Comparison of ENCODE assay signal across 30 cellular contexts in genomic region chr1:116821763-116822162, GRCh38.
"Had no signal": no experiment of that assay in that cellular context is flagged by ENCODE, and none has a peak within 500 bp of the region (broad histone marks: within the 10 kb centered on the region; RNA-seq: fewer than 3 reads in every experiment).

No MANE protein-coding gene starts in this region.

- H3K4me3 ChIP-seq: left lung, lower lobe of right lung, neural progenitor cell, psoas muscle, right atrium auricular region, right lobe of liver, smooth muscle cell, tibial nerve, uterus had no signal

- DNase-seq: kidney glomerular epithelial cell; left colon; left lung; lower lobe of right lung; mammary epithelial cell; mesendoderm; naive B cell; natural killer cell; nephron progenitor cell; occipital lobe; psoas muscle; right lobe of liver; stimulated activated CD4-positive, alpha-beta T cell treated with anti-CD3 and anti-CD28 coated beads, Interleukin-1b, Interleukin-23, amount 100 ng/mL, for 48 hours; stimulated activated CD4-positive, alpha-beta T cell treated with anti-CD3 and anti-CD28 coated beads, Interleukin-2, amount 100 ng/mL, for 48 hours; stimulated activated CD4-positive, alpha-beta T cell treated with anti-CD3 and anti-CD28 coated beads, Interleukin-4, amount 100 ng/mL, for 4 hours; stimulated activated CD8-positive, alpha-beta memory T cell treated with anti-CD3 and anti-CD28 coated beads, Interleukin-4, amount 100 ng/mL, for 48 hours; stimulated activated naive CD4-positive, alpha-beta T cell treated with Interleukin-2 at 50 U/mL for 16 hours; stimulated activated naive CD8-positive, alpha-beta T cell treated with anti-CD3 and anti-CD28 coated beads, Interleukin-15, amount 100 ng/mL, for 72 hours; substantia nigra; uterus had no signal

- H3K9me3 ChIP-seq: left lung, lower lobe of right lung, neutrophil, psoas muscle, right atrium auricular region, right lobe of liver, tibial nerve, uterus had no signal

- H3K4me2 ChIP-seq: neural progenitor cell, smooth muscle cell had no signal

- H3K36me3 Mint-ChIP-seq: mesothelial cell of epicardium; naive B cell; natural killer cell; neural progenitor cell; stimulated activated memory B cell treated with anti-CD40 and anti-IgM and Interleukin-4, amounts not matched to agents 10 μg/mL and 1 μg/mL and 100 μg/mL, for 72 hours; type B pancreatic cell had no signal

- H2AFZ ChIP-seq: neural progenitor cell, parathyroid adenoma had no signal

- H3K27me3 Mint-ChIP-seq: stimulated activated memory B cell treated with anti-CD40 and anti-IgM and Interleukin-4, amounts not matched to agents 10 μg/mL and 1 μg/mL and 100 μg/mL, for 72 hours; stimulated activated naive CD8-positive, alpha-beta T cell treated with anti-CD3 and anti-CD28 coated beads, Interleukin-15, amount 100 ng/mL, for 72 hours; type B pancreatic cell had no signal

- H3K27ac Mint-ChIP-seq: mesothelial cell of epicardium; natural killer cell; nephron progenitor cell; neural progenitor cell; stimulated activated memory B cell treated with anti-CD40 and anti-IgM and Interleukin-4, amounts not matched to agents 10 μg/mL and 1 μg/mL and 100 μg/mL, for 72 hours; stimulated activated naive CD8-positive, alpha-beta T cell treated with anti-CD3 and anti-CD28 coated beads, Interleukin-15, amount 100 ng/mL, for 72 hours; type B pancreatic cell had no signal

- H3K27me3 ChIP-seq: left lung, neural progenitor cell, neutrophil, right atrium auricular region, right lobe of liver, tibial nerve, uterus had no signal

- ATAC-seq: left colon; left lung; lower lobe of right lung; natural killer cell; psoas muscle; right lobe of liver; stimulated activated memory B cell treated with anti-CD40 and anti-IgM and Interleukin-4, amounts not matched to agents 10 μg/mL and 1 μg/mL and 100 μg/mL, for 72 hours; stimulated activated naive CD8-positive, alpha-beta T cell treated with anti-CD3 and anti-CD28 coated beads, Interleukin-15, amount 100 ng/mL, for 72 hours had no signal

- H3K4me3 Mint-ChIP-seq: mesothelial cell of epicardium; naive B cell; natural killer cell; nephron progenitor cell; neural progenitor cell; stimulated activated memory B cell treated with anti-CD40 and anti-IgM and Interleukin-4, amounts not matched to agents 10 μg/mL and 1 μg/mL and 100 μg/mL, for 72 hours; stimulated activated naive CD8-positive, alpha-beta T cell treated with anti-CD3 and anti-CD28 coated beads, Interleukin-15, amount 100 ng/mL, for 72 hours; type B pancreatic cell had no signal

- H3K4me1 ChIP-seq: left lung, lower lobe of right lung, parathyroid adenoma, psoas muscle, right lobe of liver, tibial nerve, uterus had no signal

- FAIRE-seq: keratinocyte had no signal

- H3K36me3 ChIP-seq: left lung, lower lobe of right lung, neural progenitor cell, neutrophil, right atrium auricular region, right lobe of liver, tibial nerve, uterus had no signal

- H3K9me3 Mint-ChIP-seq: mesothelial cell of epicardium; naive B cell; natural killer cell; nephron progenitor cell; neural progenitor cell; stimulated activated memory B cell treated with anti-CD40 and anti-IgM and Interleukin-4, amounts not matched to agents 10 μg/mL and 1 μg/mL and 100 μg/mL, for 72 hours; stimulated activated naive CD8-positive, alpha-beta T cell treated with anti-CD3 and anti-CD28 coated beads, Interleukin-15, amount 100 ng/mL, for 72 hours; type B pancreatic cell had no signal

- H3K27ac ChIP-seq: left lung, lower lobe of right lung, neural progenitor cell, neutrophil, parathyroid adenoma, psoas muscle, right atrium auricular region, right lobe of liver, tibial nerve had no signal

- H3K9ac ChIP-seq: neural progenitor cell, parathyroid adenoma had no signal
